Comparison of ENCODE assay signal across 25 cellular contexts in genomic region chr13:36261011-36261410, GRCh38. TPM values are rescaled to one million over a fixed set of nuclear protein-coding genes. Genes with fewer than 3 reads are reported as not detected.
"Had no signal": no experiment of that assay in that cellular context is flagged by ENCODE, and none has a peak within 500 bp of the region (broad histone marks: within the 10 kb centered on the region; RNA-seq: fewer than 3 reads in every experiment).

No MANE protein-coding gene starts in this region.

- H3K4me2 ChIP-seq: KMS-11, SK-N-SH had no signal

- H3K9ac ChIP-seq: KMS-11, SK-N-SH had no signal

- H3K9me3 ChIP-seq: SK-N-SH had no signal

- H3K27ac ChIP-seq: HL-60, KMS-11 had no signal

- FAIRE-seq: HTR-8/SVneo, K562, RCC 7860 had no signal

- DNase-seq: Kasumi-1, MM.1S, NCI-H1092 treated with DMSO at 0.1 percent for 48 hours, NCI-H1436, NCI-H187, NCI-H2029, NCI-H2081 treated with DMSO at 0.1 percent for 48 hours, NCI-H2171, NCI-H226, NCI-H446, NCI-H510A, NCI-H524 treated with DMSO at 0.1 percent for 48 hours, NCI-H69, NCI-H774, RPMI8226, SHP77, SK-N-SH, SW 1271 had no signal

- ATAC-seq: K562 had no signal

- H3K4me3 ChIP-seq: K562 had no signal

- H3K9me2 ChIP-seq: SK-N-SH had no signal

RNA-seq across cellular contexts. Expression of gene CCDC169, which starts 36.6 kb away (rescaled TPM):
- polyA plus RNA-seq: IgD-negative memory B cell had no signal

RNA-seq across cellular contexts. Expression of gene SOHLH2, which starts 46.7 kb away (rescaled TPM):
- total RNA-seq: SK-MEL-5 had no signal
- polyA plus RNA-seq: IgD-negative memory B cell had no signal
